In the genomic region with DNA sequence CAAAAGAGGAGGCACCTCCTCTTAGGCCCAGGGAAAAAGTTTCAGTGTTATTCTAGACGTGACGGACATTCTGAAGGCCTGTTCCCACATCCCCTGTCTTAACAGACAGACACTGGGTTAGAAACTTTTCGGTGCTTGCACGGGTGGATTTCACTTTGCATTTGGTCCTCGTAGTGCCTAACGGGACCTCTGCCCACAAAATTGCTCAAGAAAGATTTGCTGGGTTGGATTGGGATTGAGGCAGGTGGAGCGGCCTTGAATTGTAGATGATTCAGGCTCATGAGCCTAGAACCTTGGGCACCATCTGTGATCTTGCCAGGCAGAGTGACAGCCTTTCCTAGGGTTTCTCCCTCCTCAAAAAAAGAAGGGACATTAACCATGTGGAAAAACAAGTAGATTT, we compare ENCODE assay signal across 16 cellular contexts. TPM values are rescaled to one million over a fixed set of nuclear protein-coding genes. Genes with fewer than 3 reads are reported as not detected.
DNase-seq lines count a peak whose midpoint lies in the region; TF ChIP-seq lines count a peak whose summit lies in the region.
"Had no signal": no experiment of that assay in that cellular context is flagged by ENCODE, and none has a peak within 500 bp of the region (broad histone marks: within the 10 kb centered on the region; RNA-seq: fewer than 3 reads in every experiment).

No MANE protein-coding gene starts in this region.

- in situ Hi-C loops in brain microvascular endothelial cell (cut with HindIII; ENCODE audit: low pct_ligation_motif_present, low sequenced_read_pairs), result no loop called here

- TF ChIP-seq POLR2A in esophagus muscularis mucosa (IDR thresholded peaks at IDR 0.05; ENCODE audit: low read depth), result no peak

- intact Hi-C loops in esophagus muscularis mucosa (cut with DNase I), result no loop called here

- peaks cover 25 to 68% (median 61%) of the 10 kb centered on the region in 10 experiments for H3K4me1 ChIP-seq in BLaER1 treated with 17β-estradiol and CSF1 and Interleukin-3, amounts not matched to agents 10 nM and 100 nM
- H3K4me1 ChIP-seq in esophagus muscularis mucosa, result peaks cover 42 to 61% (median 49%) of the 10 kb centered on the region in 4 donors

- H3K27me3 ChIP-seq in BLaER1 treated with 17β-estradiol and CSF1 and Interleukin-3, amounts not matched to agents 10 nM and 100 nM, result peaks cover 0 to 5% (median 0%) of the 10 kb centered on the region in 11 experiments; a peak in 2 of 22 replicates
- H3K27me3 ChIP-seq in esophagus muscularis mucosa (no peaks in the 10 kb centered on the region), brain microvascular endothelial cell (replicated peaks) (no peaks in the 10 kb centered on the region)

- H3K4me2 ChIP-seq in BLaER1 treated with 17β-estradiol and CSF1 and Interleukin-3, amounts not matched to agents 10 nM and 100 nM, result peak overlapping the region; percentile 13 to 76 (median 59); a peak in 20 of 22 replicates

- peak; percentile 28 for DNase-seq in activated CD8-positive, alpha-beta memory T cell treated with anti-CD3 and anti-CD28 coated beads for 24 hours
- DNase-seq in activated CD8-positive, alpha-beta memory T cell treated with anti-CD3 and anti-CD28 coated beads, Interleukin-2, amount 50 U/mL, for 48 hours, result no peak
- DNase-seq in esophagus muscularis mucosa (ENCODE audit: extremely low spot score) (peak; percentile 81), nephron progenitor cell (no peak), SIG-M5 treated with dmso at 0.1 percent for 504 hours (lab: John Stamatoyannopoulos, UW; ENCODE audit: unreplicated experiment) (no peak), T-helper 1 cell (no peak), brain microvascular endothelial cell (no peak)
- DNase-seq: C1 segment of cervical spinal cord; CD4-positive, alpha-beta T cell; DMS79 treated with DMSO at 0.1 percent for 48 hours; EL; GOT3; H9 had no signal

- no peak overlapping the region for H3K9ac ChIP-seq in BLaER1 treated with 17β-estradiol and CSF1 and Interleukin-3, amounts not matched to agents 10 nM and 100 nM

- no peaks in the 10 kb centered on the region for H4K20me1 ChIP-seq in BLaER1 treated with 17β-estradiol and CSF1 and Interleukin-3, amounts not matched to agents 10 nM and 100 nM

- H3K27ac ChIP-seq in BLaER1 treated with 17β-estradiol and CSF1 and Interleukin-3, amounts not matched to agents 10 nM and 100 nM, result peak overlapping the region in 5 of 11 experiments; percentile 5 to 37 (median 10); a peak in 6 of 22 replicates
- H3K27ac ChIP-seq in esophagus muscularis mucosa (replicated peaks in 1 of 4), result peak overlapping the region; percentile 75 to 87 (median 84)
- no peak overlapping the region for H3K27ac ChIP-seq in brain microvascular endothelial cell
- H3K27ac ChIP-seq: 22Rv1 had no signal

- peaks cover 12% of the 10 kb centered on the region for H3K27me3 Mint-ChIP-seq in nephron progenitor cell (ENCODE audit: low read depth, poor library complexity)

- no peak for TF ChIP-seq EP300 in esophagus muscularis mucosa (IDR thresholded peaks at IDR 0.05)

- no peak overlapping the region for H3K4me3 ChIP-seq in BLaER1 treated with 17β-estradiol and CSF1 and Interleukin-3, amounts not matched to agents 10 nM and 100 nM
- no peak overlapping the region for H3K4me3 ChIP-seq in esophagus muscularis mucosa
- H3K4me3 ChIP-seq in brain microvascular endothelial cell (ENCODE audit: low read depth, low read length), result no peak overlapping the region

- no peaks in the 10 kb centered on the region for H3K9me3 Mint-ChIP-seq in nephron progenitor cell
- H3K9me3 Mint-ChIP-seq: CD4-positive, alpha-beta T cell; H9 had no signal

- no peaks in the 10 kb centered on the region for H3K36me3 ChIP-seq in BLaER1 treated with 17β-estradiol and CSF1 and Interleukin-3, amounts not matched to agents 10 nM and 100 nM
- peaks cover 0 to 20% (median 0%) of the 10 kb centered on the region in 4 donors for H3K36me3 ChIP-seq in esophagus muscularis mucosa
- H3K36me3 ChIP-seq in brain microvascular endothelial cell (replicated peaks), result no peaks in the 10 kb centered on the region

- H3K4me3 Mint-ChIP-seq in nephron progenitor cell, result no peak overlapping the region
- H3K4me3 Mint-ChIP-seq: CD4-positive, alpha-beta T cell; H9 had no signal

- H3K36me3 Mint-ChIP-seq in nephron progenitor cell (ENCODE audit: low read depth), result no peaks in the 10 kb centered on the region

- TF ChIP-seq CTCF in esophagus muscularis mucosa (IDR thresholded peaks at IDR 0.05), result no peak
- TF ChIP-seq CTCF in nephron progenitor cell (IDR thresholded peaks at IDR 0.05), result no peak
- TF ChIP-seq CTCF in brain microvascular endothelial cell (IDR thresholded peaks at IDR 0.05; ENCODE audit: low read depth, low read length, missing control alignments), result no peak

- WGBS in esophagus muscularis mucosa, result 76% methylated on average over 7 of the region's 7 CpGs

- peaks cover 5% of the 10 kb centered on the region for H3K4me1 Mint-ChIP-seq in nephron progenitor cell

- H3K9me3 ChIP-seq in BLaER1 treated with 17β-estradiol and CSF1 and Interleukin-3, amounts not matched to agents 10 nM and 100 nM (replicated peaks in 1 of 11), result peaks cover 0 to 8% (median 0%) of the 10 kb centered on the region in 11 experiments; a peak in 2 of 22 replicates
- no peaks in the 10 kb centered on the region for H3K9me3 ChIP-seq in esophagus muscularis mucosa

- H3K27ac Mint-ChIP-seq in nephron progenitor cell, result peak overlapping the region; percentile 3
- H3K27ac Mint-ChIP-seq: CD4-positive, alpha-beta T cell; H9 had no signal

RNA-seq across cellular contexts. Expression of a gene that starts 2.8 kb away (rescaled TPM):
- total RNA-seq in esophagus muscularis mucosa, result 10 to 100 TPM; 17.7 to 46.2 (median 28.4) TPM
- total RNA-seq: A673; CD4-positive, alpha-beta T cell; H9 had no signal

RNA-seq across cellular contexts. Expression of a gene that starts 46.6 kb away (rescaled TPM):
- not detected for total RNA-seq in esophagus muscularis mucosa
- total RNA-seq: A673; CD4-positive, alpha-beta T cell; H9 had no signal

Comparison
In these comparisons a context has a peak if more than half of its experiments do, and no peak if none do; other contexts are left out.
1. DNase-seq: peak in activated CD8-positive, alpha-beta memory T cell treated with anti-CD3 and anti-CD28 coated beads for 24 hours (single experiment) and esophagus muscularis mucosa (single experiment); none in activated CD8-positive, alpha-beta memory T cell treated with anti-CD3 and anti-CD28 coated beads, Interleukin-2, amount 50 U/mL, for 48 hours (single experiment), nephron progenitor cell (single experiment), SIG-M5 treated with dmso at 0.1 percent for 504 hours (single experiment), T-helper 1 cell (0 of 5) and brain microvascular endothelial cell (single experiment).